In genomic region chr18:22348521-22349316, GRCh38 we compare ENCODE assay signal across 9 cellular contexts.
A peak's percentile ranks its signal among the peaks of the same experiment; 100 is the strongest.
DNase-seq lines count a peak whose midpoint lies in the region; ATAC-seq and TF ChIP-seq lines count a peak whose summit lies in the region.
"Had no signal": no experiment of that assay in that cellular context is flagged by ENCODE, and none has a peak within 500 bp of the region (broad histone marks: within the 10 kb centered on the region; RNA-seq: fewer than 3 reads in every experiment).

No MANE protein-coding gene starts in this region.

- H3K36me3 ChIP-seq in gastrocnemius medialis: no peaks in the 10 kb centered on the region

- peak overlapping the region; percentile 77 for H3K4me3 ChIP-seq in right cardiac atrium (ENCODE audit: low read length)
- peak overlapping the region; percentile 41 to 51 (median 43) for H3K4me3 ChIP-seq in gastrocnemius medialis

- DNase-seq in HCEC 1CT (peak; percentile 13), right cardiac atrium (peak; percentile 85 to 95 (median 92)), gastrocnemius medialis (no peak), GDM1 (lab: John Stamatoyannopoulos, UW) (no peak)
- no peak for DNase-seq in NK-92 treated with Interleukin-12 subunit alpha and Interleukin-12 subunit beta, amount 100 ng/mL, for 24 hours (lab: John Stamatoyannopoulos, UW)

- H3K27me3 ChIP-seq in right cardiac atrium (ENCODE audit: control insufficient read depth, insufficient read depth) (no peaks in the 10 kb centered on the region), gastrocnemius medialis (peaks cover 18 to 30% (median 26%) of the 10 kb centered on the region in 3 donors)

- in situ Hi-C loops in gastrocnemius medialis (cut with MboI; ENCODE audit: low sequenced_read_pairs in 4 of 4): loop anchor here in 1 of 4 donors (25.0 kb wide), 1 partner anchor 89 kb away; no protein-coding TSS in a partner anchor

- no peaks in the 10 kb centered on the region for H3K36me3 Mint-ChIP-seq in activated naive CD4-positive, alpha-beta T cell treated with anti-CD3 and anti-CD28 coated beads, Interleukin-2, amount 50 U/mL, for 24 hours
- no peaks in the 10 kb centered on the region for H3K36me3 Mint-ChIP-seq in stimulated activated memory B cell treated with anti-CD40 and anti-IgM and Interleukin-4, amounts not matched to agents 10 μg/mL and 1 μg/mL and 100 μg/mL, for 72 hours

- H3K27ac ChIP-seq in right cardiac atrium (ENCODE audit: low read length) (peak overlapping the region; percentile 91), gastrocnemius medialis (peak overlapping the region in 2 of 4 donors; percentile 16 to 72)
- H3K27ac ChIP-seq: KMS-11 had no signal

- whole genome bisulfite sequencing in right cardiac atrium: 4% methylated on average over 85 of the region's 85 CpGs

- peaks cover 31% of the 10 kb centered on the region for H3K27me3 Mint-ChIP-seq in activated naive CD4-positive, alpha-beta T cell treated with anti-CD3 and anti-CD28 coated beads, Interleukin-2, amount 50 U/mL, for 24 hours
- H3K27me3 Mint-ChIP-seq in stimulated activated memory B cell treated with anti-CD40 and anti-IgM and Interleukin-4, amounts not matched to agents 10 μg/mL and 1 μg/mL and 100 μg/mL, for 72 hours: peaks cover 49% of the 10 kb centered on the region

- peak overlapping the region; percentile 69 for H3K4me3 Mint-ChIP-seq in activated naive CD4-positive, alpha-beta T cell treated with anti-CD3 and anti-CD28 coated beads, Interleukin-2, amount 50 U/mL, for 24 hours
- no peak overlapping the region for H3K4me3 Mint-ChIP-seq in stimulated activated memory B cell treated with anti-CD40 and anti-IgM and Interleukin-4, amounts not matched to agents 10 μg/mL and 1 μg/mL and 100 μg/mL, for 72 hours

- peaks cover 5% of the 10 kb centered on the region for H3K4me1 Mint-ChIP-seq in activated naive CD4-positive, alpha-beta T cell treated with anti-CD3 and anti-CD28 coated beads, Interleukin-2, amount 50 U/mL, for 24 hours
- H3K4me1 Mint-ChIP-seq in stimulated activated memory B cell treated with anti-CD40 and anti-IgM and Interleukin-4, amounts not matched to agents 10 μg/mL and 1 μg/mL and 100 μg/mL, for 72 hours: no peaks in the 10 kb centered on the region

- H3K4me1 ChIP-seq in right cardiac atrium (ENCODE audit: control insufficient read depth, insufficient read depth, low read length) (peaks cover 10% of the 10 kb centered on the region), gastrocnemius medialis (peaks cover 0 to 14% of the 10 kb centered on the region in 2 donors)

- TF ChIP-seq POLR2A in gastrocnemius medialis (IDR thresholded peaks at IDR 0.05): no peak

- no peak for TF ChIP-seq CTCF in gastrocnemius medialis (IDR thresholded peaks at IDR 0.05 in 4 of 5, conservative IDR thresholded peaks at IDR 0.05 in 1 of 5)

- peaks cover 4% of the 10 kb centered on the region for H3K9me3 Mint-ChIP-seq in activated naive CD4-positive, alpha-beta T cell treated with anti-CD3 and anti-CD28 coated beads, Interleukin-2, amount 50 U/mL, for 24 hours
- peaks cover 11% of the 10 kb centered on the region for H3K9me3 Mint-ChIP-seq in stimulated activated memory B cell treated with anti-CD40 and anti-IgM and Interleukin-4, amounts not matched to agents 10 μg/mL and 1 μg/mL and 100 μg/mL, for 72 hours

- no peaks in the 10 kb centered on the region for H3K9me3 ChIP-seq in right cardiac atrium (ENCODE audit: control insufficient read depth, low read length)
- no peaks in the 10 kb centered on the region for H3K9me3 ChIP-seq in gastrocnemius medialis

- H3K27ac Mint-ChIP-seq in activated naive CD4-positive, alpha-beta T cell treated with anti-CD3 and anti-CD28 coated beads, Interleukin-2, amount 50 U/mL, for 24 hours: no peak overlapping the region
- H3K27ac Mint-ChIP-seq in stimulated activated memory B cell treated with anti-CD40 and anti-IgM and Interleukin-4, amounts not matched to agents 10 μg/mL and 1 μg/mL and 100 μg/mL, for 72 hours: no peak overlapping the region

- ATAC-seq in right cardiac atrium: peak; percentile 81 to 83
- peak in 1 of 2 donors; percentile 36 for ATAC-seq in gastrocnemius medialis
- no peak for ATAC-seq in stimulated activated memory B cell treated with anti-CD40 and anti-IgM and Interleukin-4, amounts not matched to agents 10 μg/mL and 1 μg/mL and 100 μg/mL, for 72 hours
- ATAC-seq in GM21723 (IDR thresholded peaks at IDR 0.05; ENCODE audit: unreplicated experiment): no peak

- intact Hi-C loops in right cardiac atrium (cut with DNase I): loop anchor here in 3 of 4 donors (2.0 to 10.0 kb wide), 7 partner anchors 71 to 210 kb away; no protein-coding TSS in a partner anchor
- intact Hi-C loops in gastrocnemius medialis (cut with DNase I; ENCODE audit: low total_unique reads): loop anchor here (10.0 kb wide), 1 partner anchor 74 kb away; no protein-coding TSS in a partner anchor

Comparison
In these comparisons a context has a peak if more than half of its experiments do, and no peak if none do; other contexts are left out.
1. DNase-seq: peak in HCEC 1CT (single experiment) and right cardiac atrium (3 of 3); none in gastrocnemius medialis (0 of 2), GDM1 (single experiment) and NK-92 treated with Interleukin-12 subunit alpha and Interleukin-12 subunit beta, amount 100 ng/mL, for 24 hours (single experiment).
2. ATAC-seq: peak in right cardiac atrium (2 of 2); none in stimulated activated memory B cell treated with anti-CD40 and anti-IgM and Interleukin-4, amounts not matched to agents 10 μg/mL and 1 μg/mL and 100 μg/mL, for 72 hours (single experiment) and GM21723 (single experiment).